Comparison of ENCODE assay signal across 18 cellular contexts in the genomic region with DNA sequence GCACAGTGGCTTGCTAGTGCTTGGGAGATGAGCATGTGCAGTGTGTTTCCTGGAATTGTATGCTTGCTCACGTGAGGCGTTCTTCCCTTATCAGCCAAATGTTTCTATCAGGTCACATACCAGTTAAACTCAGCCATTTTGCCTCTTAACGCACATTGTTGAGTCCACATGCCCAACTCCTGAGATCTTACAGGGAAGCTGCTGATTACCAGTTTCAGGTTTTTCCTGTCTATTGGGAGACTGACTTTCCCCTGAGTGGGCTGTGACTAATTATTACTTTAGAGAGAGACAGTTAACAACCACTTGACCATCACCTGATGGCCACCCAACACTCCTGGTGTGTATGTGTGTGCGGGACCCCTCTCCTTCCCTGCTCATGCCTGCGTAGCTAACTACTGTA.
A peak's percentile ranks its signal among the peaks of the same experiment; 100 is the strongest.
DNase-seq lines count a peak whose midpoint lies in the region; ATAC-seq and TF ChIP-seq lines count a peak whose summit lies in the region.
"Had no signal": no experiment of that assay in that cellular context is flagged by ENCODE, and none has a peak within 500 bp of the region (broad histone marks: within the 10 kb centered on the region; RNA-seq: fewer than 3 reads in every experiment).

No MANE protein-coding gene starts in this region.

- H3K23ac ChIP-seq in trophoblast cell (ENCODE audit: low read length) = no peak overlapping the region

- H2BK120ac ChIP-seq in trophoblast cell (ENCODE audit: insufficient read depth, low read length, poor library complexity) = no peak overlapping the region

- H3K27ac ChIP-seq in PC-3 (ENCODE audit: low read length) (no peak overlapping the region), trophoblast cell (ENCODE audit: low read depth, low read length) (no peak overlapping the region)
- H3K27ac ChIP-seq: 22Rv1; A549; BLaER1 treated with 17β-estradiol and CSF1 and Interleukin-3, amounts not matched to agents 10 nM and 100 nM; C4-2B had no signal

- H3K27me3 ChIP-seq in PC-3 (ENCODE audit: low read length) (no peaks in the 10 kb centered on the region), trophoblast cell (ENCODE audit: insufficient read depth, low read length) (no peaks in the 10 kb centered on the region)
- H3K27me3 ChIP-seq: BLaER1 treated with 17β-estradiol and CSF1 and Interleukin-3, amounts not matched to agents 10 nM and 100 nM had no signal

- H3K9ac ChIP-seq in PC-3 (ENCODE audit: low read length) (no peak overlapping the region), trophoblast cell (ENCODE audit: low read length) (no peak overlapping the region)
- H3K9ac ChIP-seq: BLaER1 treated with 17β-estradiol and CSF1 and Interleukin-3, amounts not matched to agents 10 nM and 100 nM had no signal

- DNase-seq in PC-3 (peak; percentile 27), epithelial cell of esophagus (ENCODE audit: low read depth) (peak; percentile 55), islet precursor cell (peak; percentile 52), trophoblast cell (peak; percentile 84 to 96), superior temporal gyrus (ENCODE audit: extremely low spot score) (no peak)
- no peak for DNase-seq in activated CD8-positive, alpha-beta memory T cell treated with anti-CD3 and anti-CD28 coated beads for 24 hours
- DNase-seq: AML-193; Caco-2; Calu3; CD4-positive, alpha-beta T cell; CD8-positive, alpha-beta T cell; DMS79 treated with DMSO at 0.1 percent for 48 hours; GF-D8 had no signal

- no peaks in the 10 kb centered on the region for H3K9me2 ChIP-seq in PC-3 (replicated peaks; ENCODE audit: low read length)

- no peak overlapping the region for H3K4ac ChIP-seq in trophoblast cell (ENCODE audit: low read depth, low read length)

- H2BK5ac ChIP-seq in trophoblast cell (ENCODE audit: low read depth, low read length, poor library complexity) = no peak overlapping the region

- intact Hi-C loops in PC-3 (cut with micrococcal nuclease) = no loop called here

- no TSS peak for BruUV-seq in PC-3 (replicated peaks; lab: Mats Ljungman, UMichigan)

- no peak overlapping the region for H4K8ac ChIP-seq in trophoblast cell (ENCODE audit: low read depth, low read length)

- H2AK5ac ChIP-seq in trophoblast cell (ENCODE audit: low read length) = no peak overlapping the region

- H3K36me3 ChIP-seq in PC-3 (ENCODE audit: low read depth, low read length) (no peaks in the 10 kb centered on the region), trophoblast cell (ENCODE audit: control insufficient read depth in 1 of 2, insufficient read depth in 2 of 2, low read length in 2 of 2) (no peaks in the 10 kb centered on the region)
- H3K36me3 ChIP-seq: BLaER1 treated with 17β-estradiol and CSF1 and Interleukin-3, amounts not matched to agents 10 nM and 100 nM had no signal

- no peaks in the 10 kb centered on the region for H3K9me3 ChIP-seq in PC-3 (ENCODE audit: low read length)
- H3K9me3 ChIP-seq in trophoblast cell (ENCODE audit: insufficient read depth, low read depth, low read length) = no peaks in the 10 kb centered on the region
- H3K9me3 ChIP-seq: A549; BLaER1 treated with 17β-estradiol and CSF1 and Interleukin-3, amounts not matched to agents 10 nM and 100 nM; Caco-2 had no signal

- H3K79me1 ChIP-seq in trophoblast cell (ENCODE audit: low read length) = no peaks in the 10 kb centered on the region

- no peak for ATAC-seq in PC-3
- ATAC-seq in HG03175 (IDR thresholded peaks at IDR 0.05; ENCODE audit: unreplicated experiment) = no peak
- ATAC-seq: A549; CD8-positive, alpha-beta T cell had no signal

- no peaks in the 10 kb centered on the region for H3F3A ChIP-seq in PC-3 (ENCODE audit: low read length, unreplicated experiment)

- H3K79me2 ChIP-seq in PC-3 (ENCODE audit: low read length) (no peaks in the 10 kb centered on the region), trophoblast cell (ENCODE audit: control insufficient read depth, insufficient read depth, low read length, poor library complexity) (no peaks in the 10 kb centered on the region)

- H2BK12ac ChIP-seq in trophoblast cell (ENCODE audit: low read length) = no peak overlapping the region

- no peak overlapping the region for H4K91ac ChIP-seq in trophoblast cell (ENCODE audit: low read depth, low read length)

- no peaks in the 10 kb centered on the region for H4K20me1 ChIP-seq in PC-3 (ENCODE audit: low read length)
- H4K20me1 ChIP-seq: BLaER1 treated with 17β-estradiol and CSF1 and Interleukin-3, amounts not matched to agents 10 nM and 100 nM had no signal

- TF ChIP-seq CTCF in PC-3 (conservative IDR thresholded peaks at IDR 0.05; ENCODE audit: low read depth, low read length) (no peak), epithelial cell of esophagus (IDR thresholded peaks at IDR 0.05; ENCODE audit: insufficient read depth, low read depth, low read length, missing control alignments) (no peak)

- POLR2A ChIA-PET in PC-3 (lab: Charles Lee; ENCODE audit: unreplicated experiment) = no interaction called here

- H3K4me1 ChIP-seq in PC-3 (ENCODE audit: insufficient read depth, low read length) = 0 out of 2 replicates have a peak, but pooled peaks cover 3% of the 10 kb centered on the region
- no peaks in the 10 kb centered on the region for H3K4me1 ChIP-seq in trophoblast cell (ENCODE audit: control insufficient read depth in 1 of 2, insufficient read depth in 2 of 2, low read length in 2 of 2)
- H3K4me1 ChIP-seq: A549; BLaER1 treated with 17β-estradiol and CSF1 and Interleukin-3, amounts not matched to agents 10 nM and 100 nM; Caco-2 had no signal

- no peak overlapping the region for H3K4me2 ChIP-seq in PC-3 (ENCODE audit: low read length)
- H3K4me2 ChIP-seq in trophoblast cell (ENCODE audit: low read length) = no peak overlapping the region
- H3K4me2 ChIP-seq: A549; BLaER1 treated with 17β-estradiol and CSF1 and Interleukin-3, amounts not matched to agents 10 nM and 100 nM had no signal

- H4K12ac ChIP-seq in trophoblast cell (ENCODE audit: low read depth, low read length) = no peak overlapping the region

- CTCF ChIA-PET in PC-3 (lab: Charles Lee) = no interaction called here

- WGBS in trophoblast cell (ENCODE audit: extremely low coverage, insufficient coverage, insufficient read length) = no CpG with 5 or more reads among the region's 5 CpGs

- H3K14ac ChIP-seq in trophoblast cell (ENCODE audit: low read length) = no peak overlapping the region

- no peak overlapping the region for H3K18ac ChIP-seq in trophoblast cell (ENCODE audit: low read length)

- H3K4me3 ChIP-seq in PC-3 (ENCODE audit: low read length) (no peak overlapping the region), epithelial cell of esophagus (ENCODE audit: low read length) (no peak overlapping the region), trophoblast cell (ENCODE audit: low read depth, low read length) (no peak overlapping the region)
- H3K4me3 ChIP-seq: A549; BLaER1 treated with 17β-estradiol and CSF1 and Interleukin-3, amounts not matched to agents 10 nM and 100 nM had no signal

- H2AFZ ChIP-seq in PC-3 (ENCODE audit: low read length) (no peak overlapping the region), trophoblast cell (ENCODE audit: insufficient read depth, low read length, poor library complexity) (no peak overlapping the region)

Comparison
In these comparisons a context has a peak if more than half of its experiments do, and no peak if none do; other contexts are left out.
1. DNase-seq: peak in PC-3 (single experiment), epithelial cell of esophagus (single experiment), islet precursor cell (single experiment) and trophoblast cell (2 of 2); none in activated CD8-positive, alpha-beta memory T cell treated with anti-CD3 and anti-CD28 coated beads for 24 hours (single experiment) and superior temporal gyrus (single experiment).